ENCODE assay signal across 3 cellular contexts in the genomic region with DNA sequence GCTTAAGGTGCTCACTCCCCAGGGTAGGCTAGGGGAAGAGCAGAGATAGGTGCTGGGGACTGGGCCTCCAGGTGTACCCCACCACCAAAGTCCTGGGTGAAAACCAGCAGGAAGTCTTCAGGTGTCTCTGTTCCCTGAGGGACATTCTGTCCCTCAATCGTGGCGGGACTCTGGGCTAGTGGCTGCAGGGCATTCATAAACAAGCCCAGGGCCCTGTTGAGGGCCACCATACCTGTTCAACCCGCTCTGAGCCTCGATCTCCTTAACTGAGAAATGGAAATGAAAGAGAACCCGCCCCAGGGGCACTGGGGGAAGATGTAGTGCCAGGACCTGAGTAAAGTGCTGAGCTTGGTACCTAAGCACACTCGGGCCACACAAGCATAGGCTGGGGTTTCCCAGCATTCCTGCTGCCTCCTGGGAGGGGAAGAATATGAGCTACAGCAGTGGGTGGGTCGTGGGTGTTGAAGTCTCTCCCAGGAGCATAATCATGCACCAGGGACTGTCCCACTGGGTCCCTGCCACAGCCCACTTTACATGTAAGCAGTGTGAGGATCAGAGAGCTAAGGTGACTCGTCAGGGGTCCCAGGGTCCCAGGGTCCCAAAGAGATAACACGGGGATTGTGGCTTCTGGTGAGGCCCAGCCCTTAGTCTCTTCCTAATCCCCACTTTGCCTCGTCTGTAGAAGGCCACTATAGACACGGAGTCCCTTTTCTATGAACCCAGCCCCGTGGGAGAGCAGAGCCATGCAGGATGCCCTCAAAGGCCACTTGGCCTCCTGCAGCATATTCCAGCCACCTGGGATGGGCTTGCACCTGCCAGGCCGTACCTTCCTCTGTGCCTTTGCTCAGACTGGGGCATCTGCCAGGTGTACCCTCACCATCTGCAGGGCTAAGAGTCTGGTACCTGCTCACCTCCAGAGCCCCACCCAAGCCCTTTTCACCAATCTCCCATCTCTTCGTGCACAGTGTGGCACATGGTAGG.
TF ChIP-seq lines count a peak whose summit lies in the region.

No MANE protein-coding gene starts in this region.

TF ChIP-seq in SK-N-SH, 30 proteins besides CTCF, POLR2A, EP300 and RAD21:
- TF ChIP-seq, protein P1, sequence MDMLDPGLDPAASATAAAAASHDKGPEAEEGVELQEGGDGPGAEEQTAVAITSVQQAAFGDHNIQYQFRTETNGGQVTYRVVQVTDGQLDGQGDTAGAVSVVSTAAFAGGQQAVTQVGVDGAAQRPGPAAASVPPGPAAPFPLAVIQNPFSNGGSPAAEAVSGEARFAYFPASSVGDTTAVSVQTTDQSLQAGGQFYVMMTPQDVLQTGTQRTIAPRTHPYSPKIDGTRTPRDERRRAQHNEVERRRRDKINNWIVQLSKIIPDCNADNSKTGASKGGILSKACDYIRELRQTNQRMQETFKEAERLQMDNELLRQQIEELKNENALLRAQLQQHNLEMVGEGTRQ (IDR thresholded peaks at IDR 0.05; ENCODE audit: borderline replicate concordance, low read depth, low read length): no peak
- TF ChIP-seq GATA2 (CRISPR knock-in tag; IDR thresholded peaks at IDR 0.05) (no peak), MXI1 (IDR thresholded peaks at IDR 0.05; ENCODE audit: low read depth, low read length) (no peak), FOSL2 (IDR thresholded peaks at IDR 0.05; ENCODE audit: borderline replicate concordance, low read depth) (no peak), MEF2A (IDR thresholded peaks at IDR 0.05; ENCODE audit: borderline replicate concordance, low read depth) (no peak), FOXJ3 (CRISPR knock-in tag; IDR thresholded peaks at IDR 0.05) (no peak), CHD2 (IDR thresholded peaks at IDR 0.05; ENCODE audit: low read length, partially characterized antibody) (no peak), POLR2AphosphoS5 (IDR thresholded peaks at IDR 0.05; ENCODE audit: low read depth, low read length) (no peak), SMC3 (IDR thresholded peaks at IDR 0.05; ENCODE audit: low read depth, low read length) (no peak), RFX5 (IDR thresholded peaks at IDR 0.05; ENCODE audit: low read length) (no peak), ELF1 (IDR thresholded peaks at IDR 0.05) (no peak), TAF1 (IDR thresholded peaks at IDR 0.05; ENCODE audit: borderline replicate concordance, low read depth, low read length) (no peak), RXRA (IDR thresholded peaks at IDR 0.05; ENCODE audit: borderline replicate concordance, low read depth) (no peak), NFIC (IDR thresholded peaks at IDR 0.05; ENCODE audit: borderline replicate concordance) (no peak)
- TF ChIP-seq, protein P2, sequence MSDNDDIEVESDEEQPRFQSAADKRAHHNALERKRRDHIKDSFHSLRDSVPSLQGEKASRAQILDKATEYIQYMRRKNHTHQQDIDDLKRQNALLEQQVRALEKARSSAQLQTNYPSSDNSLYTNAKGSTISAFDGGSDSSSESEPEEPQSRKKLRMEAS (IDR thresholded peaks at IDR 0.05; ENCODE audit: low read depth): no peak

TF ChIP-seq in SK-N-SH treated with all-trans-retinoic acid at 6 μM for 48 hours, 23 proteins besides CTCF, POLR2A, EP300 and RAD21:
- TF ChIP-seq RARB (CRISPR knock-in tag; IDR thresholded peaks at IDR 0.05) (no peak), CSDC2 (CRISPR knock-in tag; IDR thresholded peaks at IDR 0.05) (no peak), OSR1 (CRISPR knock-in tag; IDR thresholded peaks at IDR 0.05) (no peak), ZNF70 (CRISPR knock-in tag; IDR thresholded peaks at IDR 0.05) (no peak)
- TF ChIP-seq, protein P3, sequence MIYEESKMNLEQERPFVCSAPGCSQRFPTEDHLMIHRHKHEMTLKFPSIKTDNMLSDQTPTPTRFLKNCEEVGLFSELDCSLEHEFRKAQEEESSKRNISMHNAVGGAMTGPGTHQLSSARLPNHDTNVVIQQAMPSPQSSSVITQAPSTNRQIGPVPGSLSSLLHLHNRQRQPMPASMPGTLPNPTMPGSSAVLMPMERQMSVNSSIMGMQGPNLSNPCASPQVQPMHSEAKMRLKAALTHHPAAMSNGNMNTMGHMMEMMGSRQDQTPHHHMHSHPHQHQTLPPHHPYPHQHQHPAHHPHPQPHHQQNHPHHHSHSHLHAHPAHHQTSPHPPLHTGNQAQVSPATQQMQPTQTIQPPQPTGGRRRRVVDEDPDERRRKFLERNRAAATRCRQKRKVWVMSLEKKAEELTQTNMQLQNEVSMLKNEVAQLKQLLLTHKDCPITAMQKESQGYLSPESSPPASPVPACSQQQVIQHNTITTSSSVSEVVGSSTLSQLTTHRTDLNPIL (CRISPR knock-in tag; IDR thresholded peaks at IDR 0.05; ENCODE audit: low read depth): no peak
- TF ChIP-seq, protein P4, sequence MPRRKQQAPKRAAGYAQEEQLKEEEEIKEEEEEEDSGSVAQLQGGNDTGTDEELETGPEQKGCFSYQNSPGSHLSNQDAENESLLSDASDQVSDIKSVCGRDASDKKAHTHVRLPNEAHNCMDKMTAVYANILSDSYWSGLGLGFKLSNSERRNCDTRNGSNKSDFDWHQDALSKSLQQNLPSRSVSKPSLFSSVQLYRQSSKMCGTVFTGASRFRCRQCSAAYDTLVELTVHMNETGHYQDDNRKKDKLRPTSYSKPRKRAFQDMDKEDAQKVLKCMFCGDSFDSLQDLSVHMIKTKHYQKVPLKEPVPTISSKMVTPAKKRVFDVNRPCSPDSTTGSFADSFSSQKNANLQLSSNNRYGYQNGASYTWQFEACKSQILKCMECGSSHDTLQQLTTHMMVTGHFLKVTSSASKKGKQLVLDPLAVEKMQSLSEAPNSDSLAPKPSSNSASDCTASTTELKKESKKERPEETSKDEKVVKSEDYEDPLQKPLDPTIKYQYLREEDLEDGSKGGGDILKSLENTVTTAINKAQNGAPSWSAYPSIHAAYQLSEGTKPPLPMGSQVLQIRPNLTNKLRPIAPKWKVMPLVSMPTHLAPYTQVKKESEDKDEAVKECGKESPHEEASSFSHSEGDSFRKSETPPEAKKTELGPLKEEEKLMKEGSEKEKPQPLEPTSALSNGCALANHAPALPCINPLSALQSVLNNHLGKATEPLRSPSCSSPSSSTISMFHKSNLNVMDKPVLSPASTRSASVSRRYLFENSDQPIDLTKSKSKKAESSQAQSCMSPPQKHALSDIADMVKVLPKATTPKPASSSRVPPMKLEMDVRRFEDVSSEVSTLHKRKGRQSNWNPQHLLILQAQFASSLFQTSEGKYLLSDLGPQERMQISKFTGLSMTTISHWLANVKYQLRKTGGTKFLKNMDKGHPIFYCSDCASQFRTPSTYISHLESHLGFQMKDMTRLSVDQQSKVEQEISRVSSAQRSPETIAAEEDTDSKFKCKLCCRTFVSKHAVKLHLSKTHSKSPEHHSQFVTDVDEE (CRISPR knock-in tag; IDR thresholded peaks at IDR 0.05): no peak
- TF ChIP-seq, protein P5, sequence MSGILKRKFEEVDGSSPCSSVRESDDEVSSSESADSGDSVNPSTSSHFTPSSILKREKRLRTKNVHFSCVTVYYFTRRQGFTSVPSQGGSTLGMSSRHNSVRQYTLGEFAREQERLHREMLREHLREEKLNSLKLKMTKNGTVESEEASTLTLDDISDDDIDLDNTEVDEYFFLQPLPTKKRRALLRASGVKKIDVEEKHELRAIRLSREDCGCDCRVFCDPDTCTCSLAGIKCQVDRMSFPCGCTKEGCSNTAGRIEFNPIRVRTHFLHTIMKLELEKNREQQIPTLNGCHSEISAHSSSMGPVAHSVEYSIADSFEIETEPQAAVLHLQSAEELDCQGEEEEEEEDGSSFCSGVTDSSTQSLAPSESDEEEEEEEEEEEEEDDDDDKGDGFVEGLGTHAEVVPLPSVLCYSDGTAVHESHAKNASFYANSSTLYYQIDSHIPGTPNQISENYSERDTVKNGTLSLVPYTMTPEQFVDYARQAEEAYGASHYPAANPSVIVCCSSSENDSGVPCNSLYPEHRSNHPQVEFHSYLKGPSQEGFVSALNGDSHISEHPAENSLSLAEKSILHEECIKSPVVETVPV (CRISPR knock-in tag; IDR thresholded peaks at IDR 0.05): no peak

TF ChIP-seq in HepG2, 621 proteins besides CTCF, POLR2A, EP300 and RAD21:
- TF ChIP-seq SIX4 (CRISPR knock-in tag; IDR thresholded peaks at IDR 0.05): 0 out of 2 replicates have a peak, but pooled peaks have one; percentile 4
- TF ChIP-seq, protein P6, sequence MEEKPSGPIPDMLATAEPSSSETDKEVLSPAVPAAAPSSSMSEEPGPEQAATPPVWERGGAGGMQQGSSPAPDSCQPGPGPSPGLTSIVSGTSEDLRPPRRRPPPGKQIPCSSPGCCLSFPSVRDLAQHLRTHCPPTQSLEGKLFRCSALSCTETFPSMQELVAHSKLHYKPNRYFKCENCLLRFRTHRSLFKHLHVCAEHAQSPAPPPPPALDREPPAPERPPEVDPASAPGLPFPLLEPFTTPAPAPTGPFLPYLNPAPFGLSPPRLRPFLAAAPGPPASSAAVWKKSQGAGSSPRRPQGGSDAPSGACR (CRISPR knock-in tag; IDR thresholded peaks at IDR 0.05): peak; percentile 4; the same call in 1 of the 2 replicates
- TF ChIP-seq TMF1 (CRISPR knock-in tag; IDR thresholded peaks at IDR 0.05; ENCODE audit: low read depth): 0 out of 2 replicates have a peak, but pooled peaks have one; percentile 17
- TF ChIP-seq, protein P7, sequence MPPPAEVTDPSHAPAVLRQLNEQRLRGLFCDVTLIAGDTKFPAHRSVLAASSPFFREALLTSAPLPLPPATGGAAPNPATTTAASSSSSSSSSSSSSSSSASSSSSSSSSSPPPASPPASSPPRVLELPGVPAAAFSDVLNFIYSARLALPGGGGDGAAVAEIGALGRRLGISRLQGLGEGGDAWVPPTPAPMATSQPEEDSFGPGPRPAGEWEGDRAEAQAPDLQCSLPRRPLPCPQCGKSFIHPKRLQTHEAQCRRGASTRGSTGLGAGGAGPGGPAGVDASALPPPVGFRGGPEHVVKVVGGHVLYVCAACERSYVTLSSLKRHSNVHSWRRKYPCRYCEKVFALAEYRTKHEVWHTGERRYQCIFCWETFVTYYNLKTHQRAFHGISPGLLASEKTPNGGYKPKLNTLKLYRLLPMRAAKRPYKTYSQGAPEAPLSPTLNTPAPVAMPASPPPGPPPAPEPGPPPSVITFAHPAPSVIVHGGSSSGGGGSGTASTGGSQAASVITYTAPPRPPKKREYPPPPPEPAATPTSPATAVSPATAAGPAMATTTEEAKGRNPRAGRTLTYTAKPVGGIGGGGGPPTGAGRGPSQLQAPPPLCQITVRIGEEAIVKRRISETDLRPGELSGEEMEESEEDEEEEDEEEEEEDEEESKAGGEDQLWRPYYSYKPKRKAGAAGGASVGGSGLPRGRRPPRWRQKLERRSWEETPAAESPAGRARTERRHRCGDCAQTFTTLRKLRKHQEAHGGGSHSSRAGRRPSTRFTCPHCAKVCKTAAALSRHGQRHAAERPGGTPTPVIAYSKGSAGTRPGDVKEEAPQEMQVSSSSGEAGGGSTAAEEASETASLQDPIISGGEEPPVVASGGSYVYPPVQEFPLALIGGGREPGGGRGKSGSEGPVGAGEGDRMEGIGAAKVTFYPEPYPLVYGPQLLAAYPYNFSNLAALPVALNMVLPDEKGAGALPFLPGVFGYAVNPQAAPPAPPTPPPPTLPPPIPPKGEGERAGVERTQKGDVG (CRISPR knock-in tag; IDR thresholded peaks at IDR 0.05; ENCODE audit: borderline replicate concordance): 0 out of 2 replicates have a peak, but pooled peaks have one; percentile 1
- no peak for TF ChIP-seq FOXK1 (CRISPR knock-in tag; IDR thresholded peaks at IDR 0.05; ENCODE audit: borderline replicate concordance, low read depth)
- 0 out of 2 replicates have a peak, but pooled peaks have one; percentile 12 for TF ChIP-seq ZNF30 (CRISPR knock-in tag; IDR thresholded peaks at IDR 0.05)
